20 cellular contexts compared by ENCODE assay signal in the genomic region with DNA sequence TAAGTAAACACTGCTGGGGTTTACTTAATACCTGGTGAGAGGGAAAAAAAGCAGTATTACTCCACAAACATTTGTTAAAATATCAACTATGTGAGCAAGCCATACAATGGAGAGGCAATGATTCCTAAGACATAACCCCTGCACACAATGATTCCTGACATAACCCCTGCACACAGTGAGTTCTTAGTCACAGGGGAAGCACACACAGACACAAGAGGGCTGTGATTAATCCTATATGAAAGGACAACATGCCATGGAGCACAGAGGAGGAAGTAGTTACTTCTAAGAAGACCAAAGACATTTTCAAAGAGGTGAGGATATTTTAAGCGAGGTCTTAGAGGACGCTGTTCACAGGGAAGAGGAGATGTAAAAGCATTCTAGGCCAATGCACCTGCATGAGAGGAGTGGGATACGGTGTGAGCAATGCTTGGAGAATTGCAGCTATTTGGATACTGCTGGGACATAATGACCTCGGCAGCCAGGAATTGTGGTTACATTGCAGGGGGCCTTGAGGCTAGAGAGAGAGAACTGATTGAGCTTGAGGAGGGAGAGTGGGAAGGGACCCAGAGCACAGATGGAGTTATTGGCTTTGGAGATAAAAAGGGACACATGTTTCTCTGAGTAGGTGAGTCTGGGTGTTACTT.
DNase-seq lines count a peak whose midpoint lies in the region; ATAC-seq and TF ChIP-seq lines count a peak whose summit lies in the region.
"Had no signal": no experiment of that assay in that cellular context is flagged by ENCODE, and none has a peak within 500 bp of the region (broad histone marks: within the 10 kb centered on the region; RNA-seq: fewer than 3 reads in every experiment).

No MANE protein-coding gene starts in this region.

- TF ChIP-seq CTCF in A673 (conservative IDR thresholded peaks at IDR 0.05; ENCODE audit: low read depth, low read length) (no peak), astrocyte of the spinal cord (IDR thresholded peaks at IDR 0.05; ENCODE audit: low read depth, low read length) (no peak), stomach (IDR thresholded peaks at IDR 0.05) (no peak)

- intact Hi-C loops in A673 (cut with micrococcal nuclease; ENCODE audit: unreplicated experiment), result no loop called here
- intact Hi-C loops in stomach (cut with DNase I; ENCODE audit: low total_unique reads), result no loop called here

- H3K4me1 ChIP-seq in A673 (ENCODE audit: insufficient read depth, low read length, poor library complexity, severe bottlenecking), result no peaks in the 10 kb centered on the region
- peaks cover 38% of the 10 kb centered on the region for H3K4me1 ChIP-seq in HUES6 (ENCODE audit: control insufficient read depth, insufficient read depth, low read length)
- no peaks in the 10 kb centered on the region for H3K4me1 ChIP-seq in stomach
- H3K4me1 ChIP-seq: upper lobe of left lung had no signal

- H3K27ac ChIP-seq in A673 (ENCODE audit: low read depth, low read length, poor library complexity, severe bottlenecking) (no peak overlapping the region), HUES6 (ENCODE audit: low read depth, low read length) (peak overlapping the region; percentile 31; the same call in 1 of the 2 replicates), stomach (no peak overlapping the region)
- H3K27ac ChIP-seq: HL-60, upper lobe of left lung had no signal

- DNase-seq in A673 (ENCODE audit: low spot score) (peak; percentile 20), astrocyte of the spinal cord (ENCODE audit: low read depth, low spot score) (peak; percentile 78), iPS-NIHi7 (ENCODE audit: extremely low spot score) (peak; percentile 63), stomach (no peak)
- DNase-seq in effector CD8-positive, alpha-beta T cell (lab: John Stamatoyannopoulos, UW), result no peak
- DNase-seq: activated CD4-positive, alpha-beta T cell treated with anti-CD3 and anti-CD28 coated beads, Interleukin-2, amount 50 U/mL, for 48 hours; activated naive CD8-positive, alpha-beta T cell treated with anti-CD3 and anti-CD28 coated beads, Interleukin-2, amount 50 U/mL, for 24 hours; CD4-positive, alpha-beta T cell; GF-D8; left colon; NCI-H1694; NCI-H524; posterior cingulate gyrus; small intestine; upper lobe of left lung had no signal

- ATAC-seq in HG03342 (IDR thresholded peaks at IDR 0.05; ENCODE audit: unreplicated experiment), result no peak
- no peak for ATAC-seq in GM21737 (IDR thresholded peaks at IDR 0.05; ENCODE audit: unreplicated experiment)
- ATAC-seq: activated naive CD8-positive, alpha-beta T cell treated with anti-CD3 and anti-CD28 coated beads, Interleukin-2, amount 50 U/mL, for 24 hours; left colon; SK-N-SH treated with all-trans-retinoic acid at 6 μM for 48 hours had no signal

- H3K9ac ChIP-seq in HUES6 (ENCODE audit: low read length), result peak overlapping the region; percentile 63

- H3K9me3 ChIP-seq in A673 (ENCODE audit: low read depth, low read length, poor library complexity, severe bottlenecking), result no peaks in the 10 kb centered on the region
- H3K9me3 ChIP-seq in HUES6 (ENCODE audit: control insufficient read depth, insufficient read depth, low read depth, low read length), result no peaks in the 10 kb centered on the region
- H3K9me3 ChIP-seq in stomach, result no peaks in the 10 kb centered on the region
- H3K9me3 ChIP-seq: upper lobe of left lung had no signal

- in situ Hi-C loops in astrocyte of the spinal cord (cut with HindIII; ENCODE audit: low sequenced_read_pairs), result no loop called here

- BruUV-seq in A673 (replicated peaks; lab: Mats Ljungman, UMichigan), result no TSS peak

- CTCF ChIA-PET in A673 (lab: Charles Lee), result no interaction called here

- WGBS in stomach, 5 donors, result 29 to 42% (median 36%) methylated on average over 4 of the region's 4 CpGs

- H3K27me3 ChIP-seq in A673 (replicated peaks; ENCODE audit: insufficient read depth, low read depth, low read length, poor library complexity) (no peaks in the 10 kb centered on the region), HUES6 (ENCODE audit: control insufficient read depth, insufficient read depth, low read length) (no peaks in the 10 kb centered on the region), stomach (no peaks in the 10 kb centered on the region)
- H3K27me3 ChIP-seq: upper lobe of left lung had no signal

- H3K36me3 ChIP-seq in A673 (ENCODE audit: insufficient read depth, low read length, poor library complexity, severe bottlenecking), result no peaks in the 10 kb centered on the region
- H3K36me3 ChIP-seq in HUES6 (ENCODE audit: control insufficient read depth, insufficient read depth, low read length), result no peaks in the 10 kb centered on the region
- no peaks in the 10 kb centered on the region for H3K36me3 ChIP-seq in stomach
- H3K36me3 ChIP-seq: upper lobe of left lung had no signal

- no peak for TF ChIP-seq EP300 in stomach (IDR thresholded peaks at IDR 0.05)

- POLR2A ChIA-PET in A673 (lab: Charles Lee; ENCODE audit: low non-redundant PET), result no interaction called here

- H3K4me3 ChIP-seq in A673 (ENCODE audit: low read depth, low read length, poor library complexity, severe bottlenecking), result no peak overlapping the region
- no peak overlapping the region; the same call in 1 of the 2 replicates for H3K4me3 ChIP-seq in HUES6 (ENCODE audit: low read depth, low read length)
- no peak overlapping the region for H3K4me3 ChIP-seq in astrocyte of the spinal cord (ENCODE audit: low read depth, low read length)
- H3K4me3 ChIP-seq in stomach, result no peak overlapping the region
- H3K4me3 ChIP-seq: upper lobe of left lung had no signal

- no peak for TF ChIP-seq POLR2A in stomach (IDR thresholded peaks at IDR 0.05)

Comparison
In these comparisons a context has a peak if more than half of its experiments do, and no peak if none do; other contexts are left out.
1. DNase-seq: peak in A673 (single experiment), astrocyte of the spinal cord (single experiment) and iPS-NIHi7 (single experiment); none in stomach (single experiment) and effector CD8-positive, alpha-beta T cell (single experiment).